ENCODE assay signal across 1 cellular context in genomic region chr11:20488352-20488751, GRCh38.
TF ChIP-seq lines count a peak whose summit lies in the region.

No MANE protein-coding gene starts in this region.

TF ChIP-seq in HEK293, 187 proteins besides CTCF, POLR2A, EP300 and RAD21 (continued from another document):
- TF ChIP-seq PRDM4 (tag by site-specific recombination; IDR thresholded peaks at IDR 0.05) (no peak), ZNF658 (tag by site-specific recombination; IDR thresholded peaks at IDR 0.05) (no peak), ZNF16 (tag by site-specific recombination; IDR thresholded peaks at IDR 0.05; ENCODE audit: low read depth) (no peak), GLI2 (tag by site-specific recombination; IDR thresholded peaks at IDR 0.05; ENCODE audit: borderline replicate concordance, low read depth) (no peak), ZBTB44 (tag by site-specific recombination; IDR thresholded peaks at IDR 0.05) (peak; percentile 27; the same call in 1 of the 2 replicates), ZNF341 (tag by site-specific recombination; IDR thresholded peaks at IDR 0.05; ENCODE audit: low read depth) (no peak), PRDM6 (tag by site-specific recombination; IDR thresholded peaks at IDR 0.05) (peak; percentile 85), ZNF555 (tag by site-specific recombination; conservative IDR thresholded peaks at IDR 0.05) (no peak), ZNF274 (IDR thresholded peaks at IDR 0.05; ENCODE audit: low read length) (no peak), ZNF274 (tag by site-specific recombination; IDR thresholded peaks at IDR 0.05; ENCODE audit: borderline replicate concordance) (no peak), GLI4 (tag by site-specific recombination; IDR thresholded peaks at IDR 0.05) (no peak), GLIS2 (tag by site-specific recombination; IDR thresholded peaks at IDR 0.05) (no peak), ZNF664 (tag by site-specific recombination; IDR thresholded peaks at IDR 0.05) (no peak), ELK4 (IDR thresholded peaks at IDR 0.05; ENCODE audit: borderline replicate concordance, low read depth, low read length) (no peak), ZNF280C (tag by site-specific recombination; IDR thresholded peaks at IDR 0.05) (no peak), ZNF174 (tag by site-specific recombination; IDR thresholded peaks at IDR 0.05) (no peak), ZNF580 (tag by site-specific recombination; IDR thresholded peaks at IDR 0.05) (0 out of 2 replicates have a peak, but pooled peaks have one; percentile 23), ZNF184 (tag by site-specific recombination; IDR thresholded peaks at IDR 0.05) (no peak), ZEB2 (tag by site-specific recombination; IDR thresholded peaks at IDR 0.05) (no peak), ZNF843 (tag by site-specific recombination; IDR thresholded peaks at IDR 0.05) (peak; percentile 59), PRDM2 (tag by site-specific recombination; IDR thresholded peaks at IDR 0.05; ENCODE audit: borderline replicate concordance) (no peak), ZNF24 (tag by site-specific recombination; IDR thresholded peaks at IDR 0.05) (no peak)
